1 cellular context compared by ENCODE assay signal in genomic region chr20:45909817-45910669, GRCh38.
A peak's percentile ranks its signal among the peaks of the same experiment; 100 is the strongest.
TF ChIP-seq lines count a peak whose summit lies in the region.

No MANE protein-coding gene starts in this region.

TF ChIP-seq in HepG2, 621 proteins besides CTCF, POLR2A, EP300 and RAD21 (continued from another document and continues in another):
- TF ChIP-seq ZNF543 (CRISPR knock-in tag; IDR thresholded peaks at IDR 0.05) (peak; percentile 56), ZNF318 (CRISPR knock-in tag; IDR thresholded peaks at IDR 0.05) (0 out of 2 replicates have a peak, but pooled peaks have one; percentile 13), MBD4 (IDR thresholded peaks at IDR 0.05; ENCODE audit: borderline replicate concordance, low read length) (no peak), E2F2 (CRISPR knock-in tag; IDR thresholded peaks at IDR 0.05; ENCODE audit: borderline replicate concordance) (no peak; the same call in 1 of the 2 replicates), ZFX (CRISPR knock-in tag; IDR thresholded peaks at IDR 0.05; ENCODE audit: low read depth) (peak; percentile 31), ZNF766 (CRISPR knock-in tag; IDR thresholded peaks at IDR 0.05; ENCODE audit: borderline replicate concordance) (peak; percentile 45; the same call in 1 of the 2 replicates), SATB2 (CRISPR knock-in tag; IDR thresholded peaks at IDR 0.05) (no peak), ZNF556 (CRISPR knock-in tag; IDR thresholded peaks at IDR 0.05; ENCODE audit: borderline replicate concordance) (0 out of 2 replicates have a peak, but pooled peaks have one; percentile 54), KIAA2018 (CRISPR knock-in tag; IDR thresholded peaks at IDR 0.05; ENCODE audit: borderline replicate concordance) (no peak), ETV5 (CRISPR knock-in tag; IDR thresholded peaks at IDR 0.05; ENCODE audit: borderline replicate concordance) (peak; percentile 77), ZNF737 (CRISPR knock-in tag; IDR thresholded peaks at IDR 0.05; ENCODE audit: borderline replicate concordance) (no peak), RXRB (CRISPR knock-in tag; IDR thresholded peaks at IDR 0.05; ENCODE audit: borderline replicate concordance) (peak; percentile 88), DNMT3B (CRISPR knock-in tag; conservative IDR thresholded peaks at IDR 0.05) (no peak), BHLHE40 (IDR thresholded peaks at IDR 0.05; ENCODE audit: low read length) (no peak), ZNF687 (CRISPR knock-in tag; IDR thresholded peaks at IDR 0.05) (peak; percentile 75), SKI (IDR thresholded peaks at IDR 0.05; ENCODE audit: partially characterized antibody) (peak; percentile 55), ZBTB37 (CRISPR knock-in tag; IDR thresholded peaks at IDR 0.05) (peak; percentile 44; the same call in 1 of the 2 replicates), PAX8 (CRISPR knock-in tag; IDR thresholded peaks at IDR 0.05; ENCODE audit: borderline replicate concordance) (no peak), ZNF296 (CRISPR knock-in tag; conservative IDR thresholded peaks at IDR 0.05) (0 out of 2 replicates have a peak, but pooled peaks have one; percentile 3), ZNF235 (CRISPR knock-in tag; IDR thresholded peaks at IDR 0.05; ENCODE audit: borderline replicate concordance) (no peak), ZNF564 (CRISPR knock-in tag; IDR thresholded peaks at IDR 0.05) (no peak), DR1 (CRISPR knock-in tag; IDR thresholded peaks at IDR 0.05) (no peak), NCOA1 (CRISPR knock-in tag; IDR thresholded peaks at IDR 0.05) (no peak), ZBTB42 (CRISPR knock-in tag; IDR thresholded peaks at IDR 0.05) (no peak), BCL3 (CRISPR knock-in tag; IDR thresholded peaks at IDR 0.05) (peak; percentile 20; the same call in 1 of the 2 replicates)
- TF ChIP-seq, protein P1, sequence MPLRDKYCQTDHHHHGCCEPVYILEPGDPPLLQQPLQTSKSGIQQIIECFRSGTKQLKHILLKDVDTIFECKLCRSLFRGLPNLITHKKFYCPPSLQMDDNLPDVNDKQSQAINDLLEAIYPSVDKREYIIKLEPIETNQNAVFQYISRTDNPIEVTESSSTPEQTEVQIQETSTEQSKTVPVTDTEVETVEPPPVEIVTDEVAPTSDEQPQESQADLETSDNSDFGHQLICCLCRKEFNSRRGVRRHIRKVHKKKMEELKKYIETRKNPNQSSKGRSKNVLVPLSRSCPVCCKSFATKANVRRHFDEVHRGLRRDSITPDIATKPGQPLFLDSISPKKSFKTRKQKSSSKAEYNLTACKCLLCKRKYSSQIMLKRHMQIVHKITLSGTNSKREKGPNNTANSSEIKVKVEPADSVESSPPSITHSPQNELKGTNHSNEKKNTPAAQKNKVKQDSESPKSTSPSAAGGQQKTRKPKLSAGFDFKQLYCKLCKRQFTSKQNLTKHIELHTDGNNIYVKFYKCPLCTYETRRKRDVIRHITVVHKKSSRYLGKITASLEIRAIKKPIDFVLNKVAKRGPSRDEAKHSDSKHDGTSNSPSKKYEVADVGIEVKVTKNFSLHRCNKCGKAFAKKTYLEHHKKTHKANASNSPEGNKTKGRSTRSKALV (CRISPR knock-in tag; IDR thresholded peaks at IDR 0.05): no peak
